8 cellular contexts compared by ENCODE assay signal in the genomic region with DNA sequence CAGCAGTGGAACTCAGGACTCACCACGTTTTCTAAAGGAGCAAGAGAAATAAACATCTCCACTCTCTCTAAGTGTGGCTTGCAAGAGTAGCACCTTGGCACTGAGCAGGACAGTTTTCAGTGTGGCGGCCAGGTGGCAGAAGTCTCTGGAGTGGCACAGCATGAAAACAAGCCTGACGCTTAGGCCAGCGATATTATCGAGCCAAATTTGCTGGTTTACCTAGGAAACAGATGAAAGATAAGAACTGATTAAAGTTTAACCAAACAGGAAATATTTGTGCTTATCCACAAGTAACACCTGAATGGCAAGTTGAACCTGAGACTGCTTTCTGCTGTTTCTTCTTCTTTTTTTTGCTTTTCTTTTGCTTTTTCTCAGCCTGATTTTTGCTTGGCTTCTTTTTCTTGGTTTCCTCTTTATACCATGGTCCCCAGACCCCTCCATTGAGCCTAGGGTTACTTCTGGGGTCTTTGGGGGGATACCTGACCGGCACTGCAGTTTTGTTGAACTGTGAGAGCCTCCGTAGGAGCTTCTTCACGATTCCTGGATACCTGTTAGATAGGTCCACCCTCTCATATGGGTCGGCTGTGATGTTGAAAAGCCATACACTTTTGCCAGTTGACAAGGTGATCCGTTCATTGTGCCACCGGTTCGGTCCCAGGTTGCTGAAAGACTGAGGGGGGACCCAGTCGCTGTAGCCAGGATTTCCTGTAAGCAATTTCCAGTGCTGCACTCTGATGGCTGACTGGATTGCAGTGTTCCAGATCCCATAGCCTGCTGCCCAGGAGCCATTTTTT.
DNase-seq lines count a peak whose midpoint lies in the region; ATAC-seq and TF ChIP-seq lines count a peak whose summit lies in the region.

No MANE protein-coding gene starts in this region.

- no peaks in the 10 kb centered on the region for H3K9me3 ChIP-seq in CD8-positive, alpha-beta T cell (ENCODE audit: low read length)
- H3K9me3 ChIP-seq in mucosa of descending colon, result no peaks in the 10 kb centered on the region
- H3K9me3 ChIP-seq in uterus, result no peaks in the 10 kb centered on the region

- POLR2A ChIA-PET in CD8-positive, alpha-beta T cell (lab: Charles Lee), result no interaction called here

- no peaks in the 10 kb centered on the region for H3K9me3 Mint-ChIP-seq in CD8-positive, alpha-beta T cell

- peaks cover 80% of the 10 kb centered on the region for H3K4me1 ChIP-seq in CD8-positive, alpha-beta T cell (ENCODE audit: insufficient read depth, low read length)
- no peaks in the 10 kb centered on the region for H3K4me1 ChIP-seq in mucosa of descending colon (ENCODE audit: low read depth)
- no peaks in the 10 kb centered on the region for H3K4me1 ChIP-seq in uterus

- peak overlapping the region; percentile 51 for H3K4me3 Mint-ChIP-seq in CD8-positive, alpha-beta T cell

- H3K36me3 Mint-ChIP-seq in CD8-positive, alpha-beta T cell, result no peaks in the 10 kb centered on the region

- intact Hi-C loops in CD8-positive, alpha-beta T cell (cut with DNase I, micrococcal nuclease), result loop anchor here (1.0 to 5.0 kb wide), 7 partner anchors 24 to 355 kb away; a partner anchor contains a TSS
- intact Hi-C loops in mucosa of descending colon (cut with DNase I, micrococcal nuclease), result loop anchor here in 1 of 2 donors (10.0 kb wide), 1 partner anchor 507 kb away; no protein-coding TSS in a partner anchor
- intact Hi-C loops in head of caudate nucleus (cut with DNase I), result no loop called here
- intact Hi-C loops in uterus (cut with DNase I; ENCODE audit: low total_unique reads), result no loop called here

- peak; percentile 56 for TF ChIP-seq CTCF in CD8-positive, alpha-beta T cell (IDR thresholded peaks at IDR 0.05)
- peak; percentile 62 for TF ChIP-seq CTCF in LNCAP (IDR thresholded peaks at IDR 0.05)
- TF ChIP-seq CTCF in mucosa of descending colon (IDR thresholded peaks at IDR 0.05), result peak; percentile 44
- no peak for TF ChIP-seq CTCF in uterus (IDR thresholded peaks at IDR 0.05)

- CTCF ChIA-PET in CD8-positive, alpha-beta T cell (lab: Charles Lee), result no interaction called here

- H3K27me3 ChIP-seq in CD8-positive, alpha-beta T cell (ENCODE audit: insufficient read depth, low read length), result no peaks in the 10 kb centered on the region
- H3K27me3 ChIP-seq in uterus, result peaks cover 0 to 3% of the 10 kb centered on the region in 2 donors

- H3K4me3 ChIP-seq in CD8-positive, alpha-beta T cell (ENCODE audit: low read depth, low read length), result peak overlapping the region; percentile 27
- H3K4me3 ChIP-seq in mucosa of descending colon (no peak overlapping the region), uterus (no peak overlapping the region)

- H3K27ac Mint-ChIP-seq in CD8-positive, alpha-beta T cell, result peak overlapping the region; percentile 90

- H3K27me3 Mint-ChIP-seq in CD8-positive, alpha-beta T cell (ENCODE audit: low read depth), result no peaks in the 10 kb centered on the region

- peak overlapping the region; percentile 49 for H3K27ac ChIP-seq in CD8-positive, alpha-beta T cell (ENCODE audit: low read depth, low read length)
- H3K27ac ChIP-seq in uterus, result no peak overlapping the region

- H3K36me3 ChIP-seq in CD8-positive, alpha-beta T cell (ENCODE audit: insufficient read depth, low read length), result no peaks in the 10 kb centered on the region
- H3K36me3 ChIP-seq in mucosa of descending colon (ENCODE audit: low read depth) (no peaks in the 10 kb centered on the region), uterus (no peaks in the 10 kb centered on the region)

- no peak for TF ChIP-seq POLR2A in uterus (IDR thresholded peaks at IDR 0.05)

- peak; percentile 84 for ATAC-seq in CD8-positive, alpha-beta T cell
- ATAC-seq in mucosa of descending colon, result peak; percentile 98
- ATAC-seq in HG03439 (IDR thresholded peaks at IDR 0.05; ENCODE audit: unreplicated experiment), result no peak

- H3K4me1 Mint-ChIP-seq in CD8-positive, alpha-beta T cell (ENCODE audit: low read depth), result peaks cover 80% of the 10 kb centered on the region

- peak; percentile 35 to 79 (median 64) for DNase-seq in CD8-positive, alpha-beta T cell
- DNase-seq in activated T-helper 1 cell treated with Interleukin-2 at 50 U/mL for 16 hours (ENCODE audit: low read depth) (peak; percentile 46), mucosa of descending colon (peak; percentile 75 to 82 (median 80)), head of caudate nucleus (no peak), uterus (no peak), NCI-H1436 treated with DMSO at 0.1 percent for 48 hours (lab: John Stamatoyannopoulos, UW) (no peak)

Comparison
In these comparisons a context has a peak if more than half of its experiments do, and no peak if none do; other contexts are left out.
1. DNase-seq: peak in CD8-positive, alpha-beta T cell (7 of 7), activated T-helper 1 cell treated with Interleukin-2 at 50 U/mL for 16 hours (single experiment) and mucosa of descending colon (3 of 3); none in head of caudate nucleus (0 of 42), uterus (0 of 2) and NCI-H1436 treated with DMSO at 0.1 percent for 48 hours (single experiment).
2. CTCF ChIP-seq: peak in CD8-positive, alpha-beta T cell (single experiment), LNCAP (single experiment) and mucosa of descending colon (single experiment); none in uterus (0 of 4).
3. intact Hi-C loops: an anchor here in CD8-positive, alpha-beta T cell (1.0 to 5.0 kb wide); none called in head of caudate nucleus and uterus.